8 cellular contexts compared by ENCODE assay signal in genomic region chr5:80672140-80672736, GRCh38. TPM values are rescaled to one million over a fixed set of nuclear protein-coding genes. Genes with fewer than 3 reads are reported as not detected.
DNase-seq lines count a peak whose midpoint lies in the region; ATAC-seq and TF ChIP-seq lines count a peak whose summit lies in the region.

No MANE protein-coding gene starts in this region.

- H3K27ac Mint-ChIP-seq in activated CD8-positive, alpha-beta memory T cell treated with anti-CD3 and anti-CD28 coated beads, Interleukin-2, amount 10 ng/mL, durations not matched to agents 7 days and 5 days: no peak overlapping the region
- H3K27ac Mint-ChIP-seq in endothelial cell (ENCODE audit: unreplicated experiment): no peak overlapping the region

- DNase-seq in ELF-1 (ENCODE audit: low read depth, low spot score) (peak; percentile 45), NOMO-1 treated with dmso at 0.1 percent for 144 hours (lab: John Stamatoyannopoulos, UW; ENCODE audit: unreplicated experiment) (peak; percentile 16), endothelial cell (ENCODE audit: low spot score) (peak; percentile 77), myocyte (ENCODE audit: low read depth) (peak; percentile 88)
- peak; percentile 82 for DNase-seq in activated CD8-positive, alpha-beta memory T cell treated with anti-CD3 and anti-CD28 coated beads, Interleukin-2, amount 10 ng/mL, durations not matched to agents 7 days and 5 days
- peak; percentile 53 for DNase-seq in stimulated activated naive CD4-positive, alpha-beta T cell treated with Interleukin-2 at 50 U/mL for 16 hours (lab: John Stamatoyannopoulos, UW)

- CTCF ChIA-PET in activated CD8-positive, alpha-beta memory T cell treated with anti-CD3 and anti-CD28 coated beads, Interleukin-2, amount 10 ng/mL, durations not matched to agents 7 days and 5 days (lab: Charles Lee): interaction anchor here (0.6 to 3.4 kb wide), 14 partner anchors 8 to 588 kb away, joined by 3 to 16 read pairs (median 4); partner anchors contain the start of genes DHFR and MSH3

- no peak overlapping the region for H3K4me3 Mint-ChIP-seq in activated CD8-positive, alpha-beta memory T cell treated with anti-CD3 and anti-CD28 coated beads, Interleukin-2, amount 10 ng/mL, durations not matched to agents 7 days and 5 days
- H3K4me3 Mint-ChIP-seq in endothelial cell (ENCODE audit: unreplicated experiment): no peak overlapping the region

- H3K36me3 Mint-ChIP-seq in activated CD8-positive, alpha-beta memory T cell treated with anti-CD3 and anti-CD28 coated beads, Interleukin-2, amount 10 ng/mL, durations not matched to agents 7 days and 5 days: peaks cover 32% of the 10 kb centered on the region
- peaks cover 4% of the 10 kb centered on the region for H3K36me3 Mint-ChIP-seq in endothelial cell (ENCODE audit: low read depth, unreplicated experiment)

- TF ChIP-seq CTCF in endothelial cell (IDR thresholded peaks at IDR 0.05; ENCODE audit: unreplicated experiment): peak; percentile 93

- H3K4me1 Mint-ChIP-seq in activated CD8-positive, alpha-beta memory T cell treated with anti-CD3 and anti-CD28 coated beads, Interleukin-2, amount 10 ng/mL, durations not matched to agents 7 days and 5 days: peaks cover 19% of the 10 kb centered on the region
- peaks cover 2% of the 10 kb centered on the region for H3K4me1 Mint-ChIP-seq in endothelial cell (ENCODE audit: unreplicated experiment)

- H3K27me3 Mint-ChIP-seq in activated CD8-positive, alpha-beta memory T cell treated with anti-CD3 and anti-CD28 coated beads, Interleukin-2, amount 10 ng/mL, durations not matched to agents 7 days and 5 days: no peaks in the 10 kb centered on the region
- H3K27me3 Mint-ChIP-seq in endothelial cell (ENCODE audit: unreplicated experiment): no peaks in the 10 kb centered on the region

- peak; percentile 64 for ATAC-seq in HG03378 (IDR thresholded peaks at IDR 0.05; ENCODE audit: unreplicated experiment)
- peak; percentile 83 for ATAC-seq in activated CD8-positive, alpha-beta memory T cell treated with anti-CD3 and anti-CD28 coated beads, Interleukin-2, amount 10 ng/mL, durations not matched to agents 7 days and 5 days
- no peak for ATAC-seq in GM19455 (IDR thresholded peaks at IDR 0.05; ENCODE audit: unreplicated experiment)

- H3K9me3 Mint-ChIP-seq in activated CD8-positive, alpha-beta memory T cell treated with anti-CD3 and anti-CD28 coated beads, Interleukin-2, amount 10 ng/mL, durations not matched to agents 7 days and 5 days (ENCODE audit: low read depth): no peaks in the 10 kb centered on the region
- no peaks in the 10 kb centered on the region for H3K9me3 Mint-ChIP-seq in endothelial cell (ENCODE audit: unreplicated experiment)

RNA-seq across cellular contexts. Expression of gene DHFR, which starts 17.5 kb away (rescaled TPM):
- total RNA-seq in activated CD8-positive, alpha-beta memory T cell treated with anti-CD3 and anti-CD28 coated beads, Interleukin-2, amount 10 ng/mL, durations not matched to agents 7 days and 5 days: 10 to 100 TPM; 72.0 to 76.9 TPM
- total RNA-seq in endothelial cell (ENCODE audit: unreplicated experiment) (20.1 TPM), myocyte (14.8 and 15.6 TPM in 2 replicates)
- 9.9 TPM for polyA plus RNA-seq in myocyte (2012)

RNA-seq across cellular contexts. Expression of gene MSH3, which starts 17.8 kb away (rescaled TPM):
- total RNA-seq in activated CD8-positive, alpha-beta memory T cell treated with anti-CD3 and anti-CD28 coated beads, Interleukin-2, amount 10 ng/mL, durations not matched to agents 7 days and 5 days: 10 to 100 TPM; 22.3 to 26.3 TPM
- total RNA-seq in endothelial cell (ENCODE audit: unreplicated experiment) (13.0 TPM), myocyte (12.0 and 12.2 TPM in 2 replicates)
- polyA plus RNA-seq in myocyte (2012): 5.4 TPM

Comparison
In these comparisons a context has a peak if more than half of its experiments do, and no peak if none do; other contexts are left out.
1. DNase-seq: peak in every context shown above with its lines; median percentile 88 in myocyte; 82 in activated CD8-positive, alpha-beta memory T cell treated with anti-CD3 and anti-CD28 coated beads, Interleukin-2, amount 10 ng/mL, durations not matched to agents 7 days and 5 days; 77 in endothelial cell; 53 in stimulated activated naive CD4-positive, alpha-beta T cell treated with Interleukin-2 at 50 U/mL for 16 hours; 45 in ELF-1; 16 in NOMO-1 treated with dmso at 0.1 percent for 144 hours.